In genomic region chr6:110958332-110959192, GRCh38 we compare ENCODE assay signal across 8 cellular contexts. TPM values are rescaled to one million over a fixed set of nuclear protein-coding genes. Genes with fewer than 3 reads are reported as not detected.
DNase-seq lines count a peak whose midpoint lies in the region; ATAC-seq, FAIRE-seq and TF ChIP-seq lines count a peak whose summit lies in the region.

GTF3C6 (plus strand) TSS chr6:110958706; CDS start chr6:110958770, 64 bp downstream.

- H3K4me1 Mint-ChIP-seq in activated B cell treated with CpG ODN at 0.5 μM for 24 hours, result peaks cover 19% of the 10 kb centered on the region

- ATAC-seq in GM18909 (IDR thresholded peaks at IDR 0.05; ENCODE audit: poor library complexity, unreplicated experiment), result peak; percentile 98
- ATAC-seq in HG03175 (IDR thresholded peaks at IDR 0.05; ENCODE audit: unreplicated experiment), result peak; percentile 98
- ATAC-seq in activated B cell treated with CpG ODN at 0.5 μM for 24 hours (ENCODE audit: low read depth), result peak; percentile 98

- no peaks in the 10 kb centered on the region for H3K27me3 Mint-ChIP-seq in activated B cell treated with CpG ODN at 0.5 μM for 24 hours

- peak within 1 kb of the TSS; percentile 84 for H3K4me3 ChIP-seq in cardiac fibroblast (replicated peaks in 1 of 2; ENCODE audit: low read depth in 2 of 2, low read length in 2 of 2)
- peak within 1 kb of the TSS; percentile 66 to 67 for H3K4me3 ChIP-seq in small intestine (ENCODE audit: low read depth in 1 of 2, low read length in 2 of 2)

- H3K27ac ChIP-seq in small intestine (ENCODE audit: low read depth in 1 of 2, low read length in 1 of 2), result peak within 1 kb of the TSS; percentile 91 to 96

- peaks cover 0 to 2% of the 10 kb centered on the region in 2 donors for H3K4me1 ChIP-seq in small intestine (ENCODE audit: control insufficient read depth in 2 of 2, insufficient read depth in 1 of 2, low read depth in 1 of 2, low read length in 1 of 2)

- H3K27me3 ChIP-seq in small intestine (ENCODE audit: control insufficient read depth in 2 of 2, insufficient read depth in 2 of 2, low read length in 2 of 2), result no peaks in the 10 kb centered on the region

- WGBS in small intestine, 3 donors, result 0 to 1% (median 0%) methylated on average over 70 of the region's 70 CpGs

- CTCF ChIA-PET in activated B cell treated with CpG ODN at 0.5 μM for 24 hours (lab: Charles Lee), result interaction anchor here (0.7 to 1.4 kb wide), 4 partner anchors 10 to 276 kb away, joined by 3 read pairs; no protein-coding TSS in a partner anchor

- H3K27ac Mint-ChIP-seq in activated B cell treated with CpG ODN at 0.5 μM for 24 hours, result peak within 1 kb of the TSS; percentile 98

- no peaks in the 10 kb centered on the region for H3K9me3 Mint-ChIP-seq in activated B cell treated with CpG ODN at 0.5 μM for 24 hours

- POLR2A ChIA-PET in activated B cell treated with CpG ODN at 0.5 μM for 24 hours (lab: Charles Lee), result interaction anchor here (0.6 to 6.3 kb wide), 25 partner anchors 9 to 1085 kb away, joined by 3 to 100 read pairs (median 5); partner anchors contain the start of genes AMD1, CDK19, REV3L and RPF2

- peaks cover 39% of the 10 kb centered on the region for H3K36me3 Mint-ChIP-seq in activated B cell treated with CpG ODN at 0.5 μM for 24 hours (ENCODE audit: low read depth)

- FAIRE-seq in small intestine (lab: Jason Lieb, UNC), result no peak

- no peaks in the 10 kb centered on the region for H3K9me3 ChIP-seq in small intestine (ENCODE audit: control insufficient read depth, low read depth)

- H3K36me3 ChIP-seq in small intestine (ENCODE audit: control insufficient read depth in 2 of 2, insufficient read depth in 2 of 2, low read length in 2 of 2), result peaks cover 3 to 4% of the 10 kb centered on the region in 2 donors

- peak within 1 kb of the TSS; percentile 97 for H3K4me3 Mint-ChIP-seq in activated B cell treated with CpG ODN at 0.5 μM for 24 hours

- DNase-seq in AG08396 (ENCODE audit: low spot score) (peak; percentile 89), NCI-H345 (lab: John Stamatoyannopoulos, UW) (peak; percentile 90), activated B cell treated with CpG ODN at 0.5 μM for 24 hours (peak; percentile 87), cardiac fibroblast (ENCODE audit: low read depth in 2 of 2) (peak; percentile 93 to 96), iPS-NIHi11 (ENCODE audit: low spot score) (peak; percentile 91), small intestine (peak; percentile 94)

- intact Hi-C loops in activated B cell treated with CpG ODN at 0.5 μM for 24 hours (cut with micrococcal nuclease), result loop anchor here (1.0 to 2.0 kb wide), 6 partner anchors 14 to 1085 kb away; partner anchors contain the start of genes AMD1 and CDK19

- TF ChIP-seq CTCF in activated B cell treated with CpG ODN at 0.5 μM for 24 hours (IDR thresholded peaks at IDR 0.05) (no peak), cardiac fibroblast (IDR thresholded peaks at IDR 0.05; ENCODE audit: low read depth, low read length) (no peak)

RNA-seq across cellular contexts. Expression of gene GTF3C6, which starts in this region (rescaled TPM):
- total RNA-seq in activated B cell treated with CpG ODN at 0.5 μM for 24 hours, result 76.7 and 93.3 TPM in 2 replicates
- 10 to 100 TPM; 74.8 to 78.1 (median 77.5) TPM for polyA plus RNA-seq in small intestine

Comparison
In these comparisons a context has a peak if more than half of its experiments do, and no peak if none do; other contexts are left out.
1. Peak in every context shown above with its lines: DNase-seq, ATAC-seq, H3K4me3 ChIP-seq and H3K27ac ChIP-seq.